In genomic region chr4:93841803-93842202, GRCh38 we compare ENCODE assay signal across 30 cellular contexts. TPM values are rescaled to one million over a fixed set of nuclear protein-coding genes. Genes with fewer than 3 reads are reported as not detected.
DNase-seq lines count a peak whose midpoint lies in the region; ATAC-seq and TF ChIP-seq lines count a peak whose summit lies in the region.
"Had no signal": no experiment of that assay in that cellular context is flagged by ENCODE, and none has a peak within 500 bp of the region (broad histone marks: within the 10 kb centered on the region; RNA-seq: fewer than 3 reads in every experiment).

No MANE protein-coding gene starts in this region.

- H3K4me1 ChIP-seq in smooth muscle cell (ENCODE audit: low read depth) = no peaks in the 10 kb centered on the region
- H3K4me1 ChIP-seq: BLaER1 treated with 17β-estradiol and CSF1 and Interleukin-3, amounts not matched to agents 10 nM and 100 nM; lower lobe of right lung; vagina had no signal

- 91% methylated on average over 1 of the region's 1 CpG for WGBS in smooth muscle cell (ENCODE audit: low lambda C conversion rate)

- H3K4me3 Mint-ChIP-seq in stimulated activated memory B cell treated with anti-CD40 and anti-IgM and Interleukin-4, amounts not matched to agents 10 μg/mL and 1 μg/mL and 100 μg/mL, for 72 hours = no peak overlapping the region
- H3K4me3 Mint-ChIP-seq: activated CD8-positive, alpha-beta memory T cell treated with anti-CD3 and anti-CD28 coated beads, Interleukin-2, amount 10 ng/mL, durations not matched to agents 7 days and 5 days; effector memory CD8-positive, alpha-beta T cell; nephron; stimulated activated naive CD8-positive, alpha-beta T cell treated with anti-CD3 and anti-CD28 coated beads, Interleukin-15, amount 100 ng/mL, for 72 hours; WTC11 had no signal

- H3K4me3 ChIP-seq in smooth muscle cell = no peak overlapping the region
- H3K4me3 ChIP-seq: BLaER1 treated with 17β-estradiol and CSF1 and Interleukin-3, amounts not matched to agents 10 nM and 100 nM; lower lobe of right lung; PC-9; vagina had no signal

- peak; percentile 73 for ATAC-seq in GM18909 (IDR thresholded peaks at IDR 0.05; ENCODE audit: poor library complexity, unreplicated experiment)
- peak; percentile 54 for ATAC-seq in GM21786 (IDR thresholded peaks at IDR 0.05; ENCODE audit: unreplicated experiment)
- peak; percentile 69 for ATAC-seq in HG03175 (IDR thresholded peaks at IDR 0.05; ENCODE audit: unreplicated experiment)
- peak; percentile 60 for ATAC-seq in left colon
- no peak for ATAC-seq in stimulated activated memory B cell treated with anti-CD40 and anti-IgM and Interleukin-4, amounts not matched to agents 10 μg/mL and 1 μg/mL and 100 μg/mL, for 72 hours
- ATAC-seq: activated CD8-positive, alpha-beta memory T cell treated with anti-CD3 and anti-CD28 coated beads, Interleukin-2, amount 10 ng/mL, durations not matched to agents 7 days and 5 days; effector memory CD8-positive, alpha-beta T cell; Right ventricle myocardium inferior; stimulated activated naive CD8-positive, alpha-beta T cell treated with anti-CD3 and anti-CD28 coated beads, Interleukin-15, amount 100 ng/mL, for 72 hours; WTC11 had no signal

- H3K4me2 ChIP-seq in smooth muscle cell = no peak overlapping the region
- H3K4me2 ChIP-seq: BLaER1 treated with 17β-estradiol and CSF1 and Interleukin-3, amounts not matched to agents 10 nM and 100 nM; PC-9 had no signal

- no peak overlapping the region for H3K9ac ChIP-seq in smooth muscle cell (ENCODE audit: low read depth)
- H3K9ac ChIP-seq: BLaER1 treated with 17β-estradiol and CSF1 and Interleukin-3, amounts not matched to agents 10 nM and 100 nM had no signal

- no peaks in the 10 kb centered on the region for H4K20me1 ChIP-seq in smooth muscle cell (ENCODE audit: low read depth)
- H4K20me1 ChIP-seq: BLaER1 treated with 17β-estradiol and CSF1 and Interleukin-3, amounts not matched to agents 10 nM and 100 nM had no signal

- peaks cover 51% of the 10 kb centered on the region for H3K27me3 ChIP-seq in smooth muscle cell (ENCODE audit: low read depth)
- H3K27me3 ChIP-seq: BLaER1 treated with 17β-estradiol and CSF1 and Interleukin-3, amounts not matched to agents 10 nM and 100 nM; vagina had no signal

- DNase-seq in left colon (no peak), NCI-H2171 treated with DMSO at 0.1 percent for 48 hours (lab: John Stamatoyannopoulos, UW) (no peak), smooth muscle cell (lab: John Stamatoyannopoulos, UW; ENCODE audit: unreplicated experiment) (no peak), T-helper 9 cell (no peak)
- DNase-seq: activated CD4-positive, alpha-beta T cell treated with anti-CD3 and anti-CD28 coated beads, Interleukin-2, amount 50 U/mL, for 1 hour; activated CD8-positive, alpha-beta memory T cell treated with anti-CD3 and anti-CD28 coated beads, Interleukin-2, amount 10 ng/mL, durations not matched to agents 7 days and 5 days; activated naive CD4-positive, alpha-beta T cell treated with anti-CD3 and anti-CD28 coated beads, Interleukin-2, amount 50 U/mL, for 16 hours; amniotic stem cell; effector memory CD8-positive, alpha-beta T cell; erythroblast; lower lobe of right lung; NCI-H1092; NCI-H187; NCI-H2171; NCI-H526; PC-9; stimulated activated naive CD8-positive, alpha-beta T cell treated with anti-CD3 and anti-CD28 coated beads, Interleukin-15, amount 100 ng/mL, for 72 hours had no signal

- no peak overlapping the region for H3K27ac Mint-ChIP-seq in stimulated activated memory B cell treated with anti-CD40 and anti-IgM and Interleukin-4, amounts not matched to agents 10 μg/mL and 1 μg/mL and 100 μg/mL, for 72 hours
- H3K27ac Mint-ChIP-seq: activated CD8-positive, alpha-beta memory T cell treated with anti-CD3 and anti-CD28 coated beads, Interleukin-2, amount 10 ng/mL, durations not matched to agents 7 days and 5 days; effector memory CD8-positive, alpha-beta T cell; stimulated activated naive CD8-positive, alpha-beta T cell treated with anti-CD3 and anti-CD28 coated beads, Interleukin-15, amount 100 ng/mL, for 72 hours; WTC11 had no signal

- H2AFZ ChIP-seq in smooth muscle cell (ENCODE audit: low read depth) = no peak overlapping the region
- H2AFZ ChIP-seq: PC-9 had no signal

- H3K36me3 ChIP-seq in smooth muscle cell (ENCODE audit: low read depth) = no peaks in the 10 kb centered on the region
- H3K36me3 ChIP-seq: BLaER1 treated with 17β-estradiol and CSF1 and Interleukin-3, amounts not matched to agents 10 nM and 100 nM; lower lobe of right lung; vagina had no signal

- no peak overlapping the region for H3K27ac ChIP-seq in smooth muscle cell (ENCODE audit: low read depth)
- H3K27ac ChIP-seq: BLaER1 treated with 17β-estradiol and CSF1 and Interleukin-3, amounts not matched to agents 10 nM and 100 nM; lower lobe of right lung; PC-9; vagina had no signal

- no peaks in the 10 kb centered on the region for H3K4me1 Mint-ChIP-seq in stimulated activated memory B cell treated with anti-CD40 and anti-IgM and Interleukin-4, amounts not matched to agents 10 μg/mL and 1 μg/mL and 100 μg/mL, for 72 hours
- H3K4me1 Mint-ChIP-seq: activated CD8-positive, alpha-beta memory T cell treated with anti-CD3 and anti-CD28 coated beads, Interleukin-2, amount 10 ng/mL, durations not matched to agents 7 days and 5 days; nephron; stimulated activated naive CD8-positive, alpha-beta T cell treated with anti-CD3 and anti-CD28 coated beads, Interleukin-15, amount 100 ng/mL, for 72 hours; WTC11 had no signal

- H3K36me3 Mint-ChIP-seq in stimulated activated memory B cell treated with anti-CD40 and anti-IgM and Interleukin-4, amounts not matched to agents 10 μg/mL and 1 μg/mL and 100 μg/mL, for 72 hours = no peaks in the 10 kb centered on the region
- H3K36me3 Mint-ChIP-seq: activated CD8-positive, alpha-beta memory T cell treated with anti-CD3 and anti-CD28 coated beads, Interleukin-2, amount 10 ng/mL, durations not matched to agents 7 days and 5 days; WTC11 had no signal

- intact Hi-C loops in left colon (cut with DNase I, micrococcal nuclease) = no loop called here

- H3F3A ChIP-seq in smooth muscle cell (ENCODE audit: low read depth) = no peaks in the 10 kb centered on the region

- H3K9me3 Mint-ChIP-seq in stimulated activated memory B cell treated with anti-CD40 and anti-IgM and Interleukin-4, amounts not matched to agents 10 μg/mL and 1 μg/mL and 100 μg/mL, for 72 hours = no peaks in the 10 kb centered on the region
- H3K9me3 Mint-ChIP-seq: nephron, WTC11 had no signal

- peaks cover 13% of the 10 kb centered on the region for H3K27me3 Mint-ChIP-seq in stimulated activated memory B cell treated with anti-CD40 and anti-IgM and Interleukin-4, amounts not matched to agents 10 μg/mL and 1 μg/mL and 100 μg/mL, for 72 hours
- H3K27me3 Mint-ChIP-seq: activated CD8-positive, alpha-beta memory T cell treated with anti-CD3 and anti-CD28 coated beads, Interleukin-2, amount 10 ng/mL, durations not matched to agents 7 days and 5 days; effector memory CD8-positive, alpha-beta T cell had no signal

- TF ChIP-seq CTCF in smooth muscle cell (IDR thresholded peaks at IDR 0.05; ENCODE audit: borderline replicate concordance, insufficient read depth, poor library complexity, severe bottlenecking) = no peak

- H3K79me2 ChIP-seq in smooth muscle cell (ENCODE audit: low read depth) = no peaks in the 10 kb centered on the region

- no peaks in the 10 kb centered on the region for H3K9me3 ChIP-seq in smooth muscle cell (replicated peaks; ENCODE audit: low read depth)
- H3K9me3 ChIP-seq: BLaER1 treated with 17β-estradiol and CSF1 and Interleukin-3, amounts not matched to agents 10 nM and 100 nM; lower lobe of right lung; vagina had no signal

RNA-seq across cellular contexts. Expression of gene ATOH1, which starts 13.2 kb away (rescaled TPM):
- 10 to 100 TPM; 73.2 to 87.8 TPM for total RNA-seq in left colon
- total RNA-seq in smooth muscle cell = not detected in 2 replicates
- polyA plus RNA-seq in smooth muscle cell = not detected in 2 replicates
- total RNA-seq: activated CD8-positive, alpha-beta memory T cell treated with anti-CD3 and anti-CD28 coated beads, Interleukin-2, amount 10 ng/mL, durations not matched to agents 7 days and 5 days; bronchial epithelial cell; kidney epithelial cell; lower lobe of right lung; mucosa of gallbladder; osteoblast; PC-9; Right ventricle myocardium inferior; vagina had no signal

Comparison
In these comparisons a context has a peak if more than half of its experiments do, and no peak if none do; other contexts are left out.
1. RNA of gene ATOH1, which starts 13.2 kb away (total RNA-seq): 73.2 to 87.8 TPM in left colon; not detected in smooth muscle cell; every median in the first group is over 10 times any median in the second.